9 cellular contexts compared by ENCODE assay signal in the genomic region with DNA sequence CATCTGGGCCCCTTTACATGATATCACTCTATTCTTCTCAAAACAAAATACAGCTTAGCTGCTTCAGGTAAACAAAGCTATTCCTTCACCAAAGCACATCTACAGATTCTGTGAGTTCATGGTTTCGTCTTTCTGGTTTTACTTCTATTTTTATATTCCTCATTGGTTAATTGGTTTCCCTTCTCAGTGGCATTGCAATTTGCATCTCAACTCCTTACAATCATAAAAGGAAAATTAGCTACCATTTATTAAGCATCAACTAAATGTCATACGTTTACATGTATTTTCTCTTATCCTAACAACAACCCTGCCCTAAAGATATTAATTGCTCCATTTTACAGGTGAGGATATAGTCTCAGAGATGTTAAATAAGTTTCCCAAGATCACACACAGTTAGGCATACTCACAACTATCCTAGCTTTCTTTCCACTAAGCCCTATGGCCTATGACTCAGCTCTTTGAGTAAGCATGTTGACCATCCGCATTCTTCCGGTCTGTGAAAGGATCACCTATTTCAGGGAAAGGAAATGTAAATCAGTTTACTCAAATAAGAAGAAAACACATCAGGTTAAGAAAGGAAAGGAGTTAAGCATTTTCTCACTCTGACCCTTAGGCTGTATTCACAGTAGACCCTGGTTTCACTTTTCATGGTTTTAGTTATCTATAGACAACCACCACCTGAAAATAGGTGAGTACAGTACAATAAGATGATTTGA.
DNase-seq lines count a peak whose midpoint lies in the region; ATAC-seq and TF ChIP-seq lines count a peak whose summit lies in the region.
"Had no signal": no experiment of that assay in that cellular context is flagged by ENCODE, and none has a peak within 500 bp of the region (broad histone marks: within the 10 kb centered on the region; RNA-seq: fewer than 3 reads in every experiment).

No MANE protein-coding gene starts in this region.

- H3K9ac ChIP-seq in KMS-11, result no peak overlapping the region
- no peak overlapping the region for H3K9ac ChIP-seq in colonic mucosa (ENCODE audit: low read depth in 2 of 2, low read length in 2 of 2)

- H2AFZ ChIP-seq in KMS-11 (ENCODE audit: low read depth) (peak overlapping the region; percentile 53; the same call in 1 of the 2 replicates), osteoblast (ENCODE audit: low read length) (no peak overlapping the region)

- ATAC-seq in GM18511 (IDR thresholded peaks at IDR 0.05; ENCODE audit: unreplicated experiment) (peak; percentile 87), HG02571 (IDR thresholded peaks at IDR 0.05; ENCODE audit: unreplicated experiment) (peak; percentile 93)

- H3K27ac ChIP-seq in KMS-11, result peak overlapping the region; percentile 61; the same call in 1 of the 2 replicates
- no peak overlapping the region for H3K27ac ChIP-seq in osteoblast (ENCODE audit: low read depth, low read length)
- no peak overlapping the region for H3K27ac ChIP-seq in colonic mucosa

- H3K27me3 ChIP-seq in KMS-11 (ENCODE audit: insufficient read depth, low read depth), result no peaks in the 10 kb centered on the region
- peaks cover 3% of the 10 kb centered on the region for H3K27me3 ChIP-seq in osteoblast (ENCODE audit: insufficient read depth, low read length)
- no peaks in the 10 kb centered on the region for H3K27me3 ChIP-seq in colonic mucosa

- H3K36me3 ChIP-seq in KMS-11 (ENCODE audit: insufficient read depth), result no peaks in the 10 kb centered on the region
- H3K36me3 ChIP-seq in osteoblast (ENCODE audit: insufficient read depth, low read length), result no peaks in the 10 kb centered on the region
- H3K36me3 ChIP-seq in colonic mucosa, result no peaks in the 10 kb centered on the region

- H3K79me2 ChIP-seq in KMS-11 (ENCODE audit: insufficient read depth, low read depth), result no peaks in the 10 kb centered on the region
- H3K79me2 ChIP-seq in osteoblast (ENCODE audit: insufficient read depth, low read length), result no peaks in the 10 kb centered on the region

- H3K4me3 ChIP-seq in KMS-11 (IDR thresholded peaks at IDR 0.05; ENCODE audit: insufficient read depth, low read depth, low read length), result no peak overlapping the region
- no peak overlapping the region for H3K4me3 ChIP-seq in osteoblast (ENCODE audit: insufficient read depth, low read length)
- H3K4me3 ChIP-seq in colonic mucosa, result no peak overlapping the region

- H3K4me1 ChIP-seq in KMS-11 (ENCODE audit: low read depth, poor library complexity, severe bottlenecking), result peaks cover 32% of the 10 kb centered on the region
- H3K4me1 ChIP-seq in osteoblast (ENCODE audit: insufficient read depth, low read length), result no peaks in the 10 kb centered on the region
- no peaks in the 10 kb centered on the region for H3K4me1 ChIP-seq in colonic mucosa

- H3K4me2 ChIP-seq in KMS-11 (peak overlapping the region; percentile 47), osteoblast (ENCODE audit: insufficient read depth, low read length) (no peak overlapping the region)

- H3K9me3 ChIP-seq in osteoblast (ENCODE audit: low read depth, low read length) (no peaks in the 10 kb centered on the region), colonic mucosa (no peaks in the 10 kb centered on the region)

- no peak for TF ChIP-seq CTCF in KMS-11 (conservative IDR thresholded peaks at IDR 0.05; ENCODE audit: low read depth, low read length)
- TF ChIP-seq CTCF in osteoblast (IDR thresholded peaks at IDR 0.05; ENCODE audit: extremely low read depth, low read depth, low read length), result no peak
- TF ChIP-seq CTCF in colonic mucosa (IDR thresholded peaks at IDR 0.05), result no peak

- DNase-seq in iPS-NIHi7 (ENCODE audit: extremely low spot score), result peak; percentile 51
- DNase-seq in stimulated activated CD4-positive, alpha-beta T cell treated with anti-CD3 and anti-CD28 coated beads, Interleukin-4, amount 100 ng/mL, for 4 hours, result no peak
- DNase-seq in NCI-H2227 (lab: John Stamatoyannopoulos, UW; ENCODE audit: unreplicated experiment), result no peak
- no peak for DNase-seq in osteoblast (ENCODE audit: insufficient read length, low spot score, missing footprints)
- no peak for DNase-seq in colonic mucosa
- DNase-seq: stimulated activated CD4-positive, alpha-beta T cell treated with anti-CD3 and anti-CD28 coated beads, Interleukin-4, amount 100 ng/mL, for 24 hours had no signal

- intact Hi-C loops in colonic mucosa (cut with DNase I), result no loop called here

- no peaks in the 10 kb centered on the region for H4K20me1 ChIP-seq in KMS-11 (ENCODE audit: insufficient read depth)
- H4K20me1 ChIP-seq in osteoblast (ENCODE audit: insufficient read depth, low read length), result no peaks in the 10 kb centered on the region
